Comparison of ENCODE assay signal across 7 cellular contexts in the genomic region with DNA sequence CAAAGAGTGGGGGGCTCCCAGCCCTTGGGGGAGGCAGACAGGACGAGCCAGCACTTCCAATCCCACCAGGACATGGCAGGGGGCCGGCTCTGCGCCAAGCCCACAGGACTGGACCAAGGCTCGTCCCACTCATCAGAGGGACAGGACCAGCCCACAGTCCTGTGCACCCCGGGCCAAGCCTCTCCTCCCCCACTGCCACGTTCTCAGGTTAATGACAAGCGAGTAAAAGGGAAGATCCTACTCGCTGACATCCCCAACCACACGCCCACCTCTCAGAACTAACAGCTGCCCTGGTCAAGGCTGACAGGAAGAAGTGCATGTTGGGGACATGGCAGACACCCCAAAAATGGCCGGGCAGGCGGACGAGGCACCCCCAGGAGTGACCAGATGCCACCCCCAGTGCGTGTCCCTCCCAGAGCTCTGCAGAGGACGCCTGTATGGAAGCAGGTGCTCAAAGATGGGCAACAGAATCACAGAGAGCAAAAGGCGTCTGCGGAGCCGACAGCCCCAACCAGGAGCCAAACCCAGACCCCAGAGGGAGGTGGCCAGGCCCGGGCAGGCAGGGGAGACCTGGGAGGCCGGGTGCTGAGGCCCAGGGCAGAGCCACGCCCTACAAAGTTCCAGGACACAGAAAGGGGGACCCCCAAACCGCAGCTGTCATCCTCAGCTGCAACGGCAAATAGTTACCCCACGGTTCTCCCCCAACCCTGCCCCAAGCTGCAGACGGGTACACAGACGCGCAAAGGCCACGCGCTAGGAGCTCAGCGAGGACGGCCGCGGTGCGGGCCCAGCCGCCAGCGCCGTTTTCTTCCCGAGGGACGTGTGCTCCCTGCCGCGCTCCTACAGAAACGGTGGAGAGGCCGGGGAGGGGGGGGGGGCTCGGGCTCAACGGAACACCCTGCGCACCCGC. TPM values are rescaled to one million over a fixed set of nuclear protein-coding genes. Genes with fewer than 3 reads are reported as not detected.
DNase-seq lines count a peak whose midpoint lies in the region; ATAC-seq, FAIRE-seq and TF ChIP-seq lines count a peak whose summit lies in the region.

No MANE protein-coding gene starts in this region.

- H3K9me3 ChIP-seq in astrocyte (ENCODE audit: insufficient read depth, low read depth, low read length): peaks cover 19% of the 10 kb centered on the region
- peaks cover 18% of the 10 kb centered on the region for H3K9me3 ChIP-seq in iPS-18a (ENCODE audit: control insufficient read depth, low read depth, low read length)

- H3K79me2 ChIP-seq in astrocyte (ENCODE audit: insufficient read depth, low read length): peaks cover 78% of the 10 kb centered on the region

- peaks cover 54% of the 10 kb centered on the region for H4K20me1 ChIP-seq in astrocyte (ENCODE audit: insufficient read depth, low read length)

- no peak for TF ChIP-seq CTCF in GM10266 (IDR thresholded peaks at IDR 0.05; ENCODE audit: control insufficient read depth, insufficient read depth, low read depth, missing control alignments)
- TF ChIP-seq CTCF in astrocyte (IDR thresholded peaks at IDR 0.05; ENCODE audit: insufficient read depth, low read depth, low read length): no peak

- peak overlapping the region; percentile 91 for H3K27ac Mint-ChIP-seq in astrocyte (ENCODE audit: unreplicated experiment)

- FAIRE-seq in astrocyte (lab: Jason Lieb, UNC): no peak

- H3K4me1 ChIP-seq in astrocyte (ENCODE audit: insufficient read depth, low read length) (peaks cover 23% of the 10 kb centered on the region), iPS-18a (ENCODE audit: control insufficient read depth, low read depth, low read length) (peaks cover 11% of the 10 kb centered on the region)

- DNase-seq in GM10266 (ENCODE audit: extremely low spot score) (peak; percentile 78), M059J (ENCODE audit: low read depth) (peak; percentile 8), astrocyte (ENCODE audit: low read depth) (no peak), SIG-M5 treated with dmso at 0.1 percent for 504 hours (lab: John Stamatoyannopoulos, UW; ENCODE audit: unreplicated experiment) (no peak)
- DNase-seq in stimulated activated CD4-positive, alpha-beta T cell treated with anti-CD3 and anti-CD28 coated beads, Interleukin-4, amount 100 ng/mL, for 24 hours: peak; percentile 24

- peak overlapping the region; percentile 90 for H3K4me3 Mint-ChIP-seq in astrocyte (ENCODE audit: unreplicated experiment)

- H3K36me3 Mint-ChIP-seq in astrocyte (ENCODE audit: low read depth, unreplicated experiment): peaks cover 19% of the 10 kb centered on the region

- H3K27me3 ChIP-seq in astrocyte (ENCODE audit: insufficient read depth, low read length) (no peaks in the 10 kb centered on the region), iPS-18a (ENCODE audit: control insufficient read depth, insufficient read depth, low read length) (no peaks in the 10 kb centered on the region)

- H3K4me2 ChIP-seq in astrocyte (ENCODE audit: low read length): peak overlapping the region; percentile 99

- peak overlapping the region; percentile 90 for H3K27ac ChIP-seq in astrocyte (ENCODE audit: low read depth, low read length)
- no peak overlapping the region for H3K27ac ChIP-seq in iPS-18a (ENCODE audit: low read length)

- no peaks in the 10 kb centered on the region for H3K27me3 Mint-ChIP-seq in astrocyte (ENCODE audit: low read depth, unreplicated experiment)

- no peak for ATAC-seq in GM21528 (IDR thresholded peaks at IDR 0.05; ENCODE audit: low FRiP score, unreplicated experiment)

- peaks cover 19% of the 10 kb centered on the region for H3K4me1 Mint-ChIP-seq in astrocyte (ENCODE audit: low read depth, unreplicated experiment)

- H2AFZ ChIP-seq in astrocyte (ENCODE audit: low read depth, low read length): no peak overlapping the region

- H3K9me3 Mint-ChIP-seq in astrocyte (ENCODE audit: unreplicated experiment): peaks cover 16% of the 10 kb centered on the region

- H3K9ac ChIP-seq in astrocyte (ENCODE audit: low read length) (peak overlapping the region; percentile 93), iPS-18a (ENCODE audit: low read length) (peak overlapping the region; percentile 88)

- H3K4me3 ChIP-seq in astrocyte (ENCODE audit: insufficient read depth, low read depth, low read length) (peak overlapping the region; percentile 88), iPS-18a (ENCODE audit: low read length) (peak overlapping the region; percentile 75)

- H3K36me3 ChIP-seq in astrocyte (ENCODE audit: insufficient read depth, low read length) (no peaks in the 10 kb centered on the region), iPS-18a (ENCODE audit: control insufficient read depth, low read depth, low read length) (no peaks in the 10 kb centered on the region)

RNA-seq across cellular contexts. Expression of gene CTBP1, which starts 1.8 kb away (rescaled TPM):
- total RNA-seq in M059J (2014; rRNA removed; shearing (Covaris generic)): 101 and 166 TPM in 2 replicates
- 115 and 136 TPM in 2 replicates for total RNA-seq in astrocyte

RNA-seq across cellular contexts. Expression of gene MAEA, which starts 42.5 kb away (rescaled TPM):
- 44.4 and 75.0 TPM in 2 replicates for total RNA-seq in M059J (2014; rRNA removed; shearing (Covaris generic))
- total RNA-seq in astrocyte: 73.3 and 79.3 TPM in 2 replicates

Comparison
In these comparisons a context has a peak if more than half of its experiments do, and no peak if none do; other contexts are left out.
1. DNase-seq: peak in GM10266 (single experiment), M059J (single experiment) and stimulated activated CD4-positive, alpha-beta T cell treated with anti-CD3 and anti-CD28 coated beads, Interleukin-4, amount 100 ng/mL, for 24 hours (single experiment); none in astrocyte (single experiment) and SIG-M5 treated with dmso at 0.1 percent for 504 hours (single experiment).